Comparison of ENCODE assay signal across 17 cellular contexts in the genomic region with DNA sequence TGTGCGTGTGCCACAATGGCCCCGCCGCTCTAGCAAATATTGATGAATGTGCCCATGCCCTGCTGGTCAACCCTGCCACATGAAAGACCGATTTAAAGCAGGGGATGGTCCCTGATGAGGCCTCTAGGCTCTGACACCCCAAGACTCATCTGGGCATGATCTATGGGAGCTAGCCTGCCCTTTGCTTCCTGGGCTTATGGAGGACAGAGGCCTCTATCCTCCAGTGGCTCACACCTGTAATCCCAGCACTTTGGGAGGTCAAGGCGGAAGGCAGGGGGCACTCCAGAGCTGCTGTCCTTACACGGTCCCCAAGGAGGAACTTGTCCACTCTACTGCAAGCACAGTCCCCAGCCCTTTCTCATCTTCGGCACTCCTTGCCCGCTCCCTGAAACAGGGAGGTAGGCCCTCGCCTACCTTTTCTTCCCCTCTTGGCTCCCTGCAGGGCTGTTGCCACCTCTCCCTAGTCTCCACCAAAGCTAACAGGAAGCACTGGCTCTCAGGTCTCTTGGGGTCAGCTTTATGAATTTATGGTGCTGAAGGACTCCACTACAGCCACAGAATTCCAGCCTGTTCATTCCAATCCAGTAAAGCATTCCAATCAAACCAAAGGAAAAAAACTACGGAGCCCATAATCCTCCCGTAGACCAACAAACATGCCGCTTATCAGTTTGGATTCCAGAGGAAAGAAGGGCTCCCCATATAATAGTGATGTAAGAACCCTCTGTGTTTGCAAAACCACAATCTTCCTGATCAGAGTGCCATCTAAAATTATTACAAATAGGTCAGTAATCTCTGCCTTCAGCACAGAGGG. TPM values are rescaled to one million over a fixed set of nuclear protein-coding genes. Genes with fewer than 3 reads are reported as not detected.
DNase-seq lines count a peak whose midpoint lies in the region; ATAC-seq, FAIRE-seq and TF ChIP-seq lines count a peak whose summit lies in the region.
"Had no signal": no experiment of that assay in that cellular context is flagged by ENCODE, and none has a peak within 500 bp of the region (broad histone marks: within the 10 kb centered on the region; RNA-seq: fewer than 3 reads in every experiment).

No MANE protein-coding gene starts in this region.

- H3K27ac ChIP-seq in astrocyte (ENCODE audit: low read depth, low read length), result no peak overlapping the region
- no peak overlapping the region for H3K27ac ChIP-seq in mesendoderm (ENCODE audit: low read depth, low read length)
- H3K27ac ChIP-seq: VCaP had no signal

- H3K79me2 ChIP-seq in astrocyte (ENCODE audit: insufficient read depth, low read length) (no peaks in the 10 kb centered on the region), mesendoderm (ENCODE audit: control insufficient read depth, insufficient read depth, low read length) (no peaks in the 10 kb centered on the region)

- no peak overlapping the region for H3K4me3 Mint-ChIP-seq in astrocyte (ENCODE audit: unreplicated experiment)
- H3K4me3 Mint-ChIP-seq in activated CD8-positive, alpha-beta memory T cell treated with anti-CD3 and anti-CD28 coated beads, Interleukin-2, amount 10 ng/mL, durations not matched to agents 7 days and 5 days, result no peak overlapping the region
- H3K4me3 Mint-ChIP-seq: CD4-positive, alpha-beta memory T cell had no signal

- no peak overlapping the region for H2AFZ ChIP-seq in astrocyte (ENCODE audit: low read depth, low read length)

- peaks cover 3% of the 10 kb centered on the region for H3K27me3 ChIP-seq in astrocyte (ENCODE audit: insufficient read depth, low read length)
- H3K27me3 ChIP-seq in mesendoderm (ENCODE audit: insufficient read depth, low read length, poor library complexity), result no peaks in the 10 kb centered on the region

- H3K4me1 ChIP-seq in astrocyte (ENCODE audit: insufficient read depth, low read length), result no peaks in the 10 kb centered on the region
- H3K4me1 ChIP-seq in mesendoderm (ENCODE audit: control insufficient read depth, low read depth, low read length), result no peaks in the 10 kb centered on the region

- no peak overlapping the region for H2BK5ac ChIP-seq in mesendoderm (ENCODE audit: low read length)

- no peak overlapping the region for H2AK5ac ChIP-seq in mesendoderm (ENCODE audit: low read length)

- no peak overlapping the region for H3K18ac ChIP-seq in mesendoderm (ENCODE audit: low read length)

- DNase-seq in CD1c-positive myeloid dendritic cell (ENCODE audit: extremely low spot score), result peak; percentile 57
- DNase-seq in LoVo (ENCODE audit: low spot score), result peak; percentile 67
- peak; percentile 6 for DNase-seq in astrocyte (ENCODE audit: low read depth)
- peak; percentile 61 for DNase-seq in mesendoderm
- DNase-seq in activated CD8-positive, alpha-beta memory T cell treated with anti-CD3 and anti-CD28 coated beads, Interleukin-2, amount 10 ng/mL, durations not matched to agents 7 days and 5 days, result no peak
- no peak for DNase-seq in activated T-cell treated with anti-CD3 and anti-CD28 coated beads, Interleukin-2, amount 50 U/mL, for 1 hour
- DNase-seq in stimulated activated CD4-positive, alpha-beta T cell treated with anti-CD3 and anti-CD28 coated beads, Interleukin-12 subunit alpha, Interleukin-12 subunit beta, amount 100 ng/mL, for 4 hours, result no peak
- DNase-seq: activated CD8-positive, alpha-beta memory T cell treated with anti-CD3 and anti-CD28 coated beads, Interleukin-2, amount 50 U/mL, for 48 hours; CD4-positive, alpha-beta memory T cell; NCI-H1436; posterior cingulate gyrus; SHP77 treated with DMSO at 0.1 percent for 48 hours; stimulated activated CD4-positive, alpha-beta T cell treated with anti-CD3 and anti-CD28 coated beads, Interleukin-1b, Interleukin-23, amount 100 ng/mL, for 48 hours had no signal

- H3K23ac ChIP-seq in mesendoderm (ENCODE audit: low read length), result no peak overlapping the region

- no peak for ATAC-seq in activated CD8-positive, alpha-beta memory T cell treated with anti-CD3 and anti-CD28 coated beads, Interleukin-2, amount 10 ng/mL, durations not matched to agents 7 days and 5 days
- no peak for ATAC-seq in GM18505 (IDR thresholded peaks at IDR 0.05; ENCODE audit: unreplicated experiment)

- H3K4me1 Mint-ChIP-seq in astrocyte (ENCODE audit: low read depth, unreplicated experiment), result peaks cover 9% of the 10 kb centered on the region
- H3K4me1 Mint-ChIP-seq in activated CD8-positive, alpha-beta memory T cell treated with anti-CD3 and anti-CD28 coated beads, Interleukin-2, amount 10 ng/mL, durations not matched to agents 7 days and 5 days, result no peaks in the 10 kb centered on the region
- H3K4me1 Mint-ChIP-seq: CD4-positive, alpha-beta memory T cell had no signal

- H3K9me3 Mint-ChIP-seq in astrocyte (ENCODE audit: unreplicated experiment), result peaks cover 2% of the 10 kb centered on the region
- no peaks in the 10 kb centered on the region for H3K9me3 Mint-ChIP-seq in activated CD8-positive, alpha-beta memory T cell treated with anti-CD3 and anti-CD28 coated beads, Interleukin-2, amount 10 ng/mL, durations not matched to agents 7 days and 5 days (ENCODE audit: low read depth)
- H3K9me3 Mint-ChIP-seq: CD4-positive, alpha-beta memory T cell had no signal

- no peak overlapping the region for H3K4me3 ChIP-seq in astrocyte (ENCODE audit: insufficient read depth, low read depth, low read length)
- no peak overlapping the region for H3K4me3 ChIP-seq in mesendoderm (ENCODE audit: low read length)

- no CpG with 5 or more reads among the region's 12 CpGs for WGBS in mesendoderm (ENCODE audit: extremely low coverage, insufficient coverage, low lambda C conversion rate)

- no peak overlapping the region for H3K4ac ChIP-seq in mesendoderm (ENCODE audit: low read depth, low read length)

- no peaks in the 10 kb centered on the region for H3K36me3 Mint-ChIP-seq in astrocyte (ENCODE audit: low read depth, unreplicated experiment)
- no peaks in the 10 kb centered on the region for H3K36me3 Mint-ChIP-seq in activated CD8-positive, alpha-beta memory T cell treated with anti-CD3 and anti-CD28 coated beads, Interleukin-2, amount 10 ng/mL, durations not matched to agents 7 days and 5 days
- H3K36me3 Mint-ChIP-seq: CD4-positive, alpha-beta memory T cell had no signal

- no peak overlapping the region for H2BK120ac ChIP-seq in mesendoderm (ENCODE audit: low read depth, low read length)

- CTCF ChIA-PET in activated CD8-positive, alpha-beta memory T cell treated with anti-CD3 and anti-CD28 coated beads, Interleukin-2, amount 10 ng/mL, durations not matched to agents 7 days and 5 days (lab: Charles Lee), result no interaction called here

- H3K4me2 ChIP-seq in astrocyte (ENCODE audit: low read length), result no peak overlapping the region
- H3K4me2 ChIP-seq in mesendoderm (ENCODE audit: low read length), result no peak overlapping the region

- no peak overlapping the region for H4K5ac ChIP-seq in mesendoderm (ENCODE audit: low read length)

- H2BK15ac ChIP-seq in mesendoderm (replicated peaks; ENCODE audit: low read depth), result no peak overlapping the region

- H3K36me3 ChIP-seq in astrocyte (ENCODE audit: insufficient read depth, low read length) (no peaks in the 10 kb centered on the region), mesendoderm (ENCODE audit: control insufficient read depth, insufficient read depth, low read length) (no peaks in the 10 kb centered on the region)

- no peaks in the 10 kb centered on the region for H4K20me1 ChIP-seq in astrocyte (ENCODE audit: insufficient read depth, low read length)

- H3K9ac ChIP-seq in astrocyte (ENCODE audit: low read length) (no peak overlapping the region), mesendoderm (ENCODE audit: low read length) (no peak overlapping the region)

- H4K8ac ChIP-seq in mesendoderm (ENCODE audit: low read depth, low read length), result no peak overlapping the region

- peaks cover 34% of the 10 kb centered on the region for H3K27me3 Mint-ChIP-seq in astrocyte (ENCODE audit: low read depth, unreplicated experiment)
- H3K27me3 Mint-ChIP-seq in activated CD8-positive, alpha-beta memory T cell treated with anti-CD3 and anti-CD28 coated beads, Interleukin-2, amount 10 ng/mL, durations not matched to agents 7 days and 5 days, result peaks cover 6% of the 10 kb centered on the region

- H3K9me3 ChIP-seq in astrocyte (ENCODE audit: insufficient read depth, low read depth, low read length), result no peaks in the 10 kb centered on the region

- H3K56ac ChIP-seq in mesendoderm (ENCODE audit: low read length), result no peak overlapping the region

- no peak for TF ChIP-seq CTCF in astrocyte (IDR thresholded peaks at IDR 0.05; ENCODE audit: insufficient read depth, low read depth, low read length)

- no peak for TF ChIP-seq POLR2A in GM18505 (IDR thresholded peaks at IDR 0.05; ENCODE audit: borderline replicate concordance, extremely low read depth, insufficient read depth, insufficient read length)

- peak overlapping the region; percentile 77 for H3K27ac Mint-ChIP-seq in astrocyte (ENCODE audit: unreplicated experiment)
- H3K27ac Mint-ChIP-seq in activated CD8-positive, alpha-beta memory T cell treated with anti-CD3 and anti-CD28 coated beads, Interleukin-2, amount 10 ng/mL, durations not matched to agents 7 days and 5 days, result no peak overlapping the region
- H3K27ac Mint-ChIP-seq: CD4-positive, alpha-beta memory T cell had no signal

- FAIRE-seq in astrocyte (lab: Jason Lieb, UNC), result no peak
- FAIRE-seq: colon had no signal

- H3K79me1 ChIP-seq in mesendoderm (ENCODE audit: low read length), result no peaks in the 10 kb centered on the region

RNA-seq across cellular contexts. Expression of gene FOXQ1, which starts 48.7 kb away (rescaled TPM):
- 0.24 and 0.39 TPM in 2 replicates for total RNA-seq in astrocyte
- 0.35 TPM for polyA plus RNA-seq in mesendoderm (2013, experiment 1 of 2)
- polyA plus RNA-seq in mesendoderm (2013, experiment 2 of 2), result 0.28 TPM
- not detected for total RNA-seq in activated CD8-positive, alpha-beta memory T cell treated with anti-CD3 and anti-CD28 coated beads, Interleukin-2, amount 10 ng/mL, durations not matched to agents 7 days and 5 days
- total RNA-seq: CD4-positive, alpha-beta memory T cell; HT1080 had no signal
- polyA plus RNA-seq: CD4-positive, alpha-beta memory T cell had no signal

Comparison
In these comparisons a context has a peak if more than half of its experiments do, and no peak if none do; other contexts are left out.
1. DNase-seq: peak in CD1c-positive myeloid dendritic cell (single experiment), LoVo (single experiment), astrocyte (single experiment) and mesendoderm (single experiment); none in activated CD8-positive, alpha-beta memory T cell treated with anti-CD3 and anti-CD28 coated beads, Interleukin-2, amount 10 ng/mL, durations not matched to agents 7 days and 5 days (single experiment), activated T-cell treated with anti-CD3 and anti-CD28 coated beads, Interleukin-2, amount 50 U/mL, for 1 hour (single experiment) and stimulated activated CD4-positive, alpha-beta T cell treated with anti-CD3 and anti-CD28 coated beads, Interleukin-12 subunit alpha, Interleukin-12 subunit beta, amount 100 ng/mL, for 4 hours (single experiment).